27 cellular contexts compared by ENCODE assay signal in genomic region chr4:181991374-181991773, GRCh38.
"Had no signal": no experiment of that assay in that cellular context is flagged by ENCODE, and none has a peak within 500 bp of the region (broad histone marks: within the 10 kb centered on the region; RNA-seq: fewer than 3 reads in every experiment).

No MANE protein-coding gene starts in this region.

- H3K27me3 ChIP-seq: brain microvascular endothelial cell, gastroesophageal sphincter had no signal

- ATAC-seq: activated T-cell treated with anti-CD3 and anti-CD28 coated beads, Interleukin-2, amount 50 U/mL, for 72 hours; esophagus mucosa; gastroesophageal sphincter had no signal

- H3K4me1 Mint-ChIP-seq: activated CD4-positive, alpha-beta memory T cell treated with anti-CD3 and anti-CD28 coated beads, Interleukin-2, amount 10 ng/mL, durations not matched to agents 7 days and 5 days; activated CD4-positive, alpha-beta T cell treated with anti-CD3 and anti-CD28 coated beads, Interleukin-2, amount 10 ng/mL, durations not matched to agents 7 days and 5 days; central memory CD8-positive, alpha-beta T cell; endodermal cell had no signal

- H3K27ac ChIP-seq: brain microvascular endothelial cell, coronary artery, dorsolateral prefrontal cortex, gastroesophageal sphincter had no signal

- H3K36me3 Mint-ChIP-seq: activated naive CD8-positive, alpha-beta T cell had no signal

- DNase-seq: activated CD4-positive, alpha-beta memory T cell treated with anti-CD3 and anti-CD28 coated beads, Interleukin-2, amount 10 ng/mL, durations not matched to agents 7 days and 5 days; activated CD4-positive, alpha-beta T cell treated with anti-CD3 and anti-CD28 coated beads for 1 hour; activated CD4-positive, alpha-beta T cell treated with anti-CD3 and anti-CD28 coated beads for 4 hours; activated CD4-positive, alpha-beta T cell treated with anti-CD3 and anti-CD28 coated beads, Interleukin-2, amount 10 ng/mL, durations not matched to agents 7 days and 5 days; activated CD4-positive, alpha-beta T cell treated with anti-CD3 and anti-CD28 coated beads, Interleukin-2, amount 50 U/mL, for 4 hours; activated CD8-positive, alpha-beta memory T cell treated with anti-CD3 and anti-CD28 coated beads, Interleukin-2, amount 50 U/mL, for 48 hours; activated gamma-delta T cell treated with Interleukin-2 at 50 U/mL for 16 hours; activated naive CD4-positive, alpha-beta T cell treated with anti-CD3 and anti-CD28 coated beads, Interleukin-2, amount 50 U/mL, for 16 hours; activated naive CD4-positive, alpha-beta T cell treated with Interleukin-2 at 50 U/mL for 16 hours; activated T-cell treated with anti-CD3 and anti-CD28 coated beads for 4 hours; activated T-cell treated with anti-CD3 and anti-CD28 coated beads, Interleukin-2, amount 50 U/mL, for 24 hours; activated T-cell treated with anti-CD3 and anti-CD28 coated beads, Interleukin-2, amount 50 U/mL, for 72 hours; amniotic stem cell; anterior cingulate cortex; brain microvascular endothelial cell; dorsolateral prefrontal cortex; effector memory CD4-positive, alpha-beta T cell; endodermal cell; foreskin melanocyte; head of caudate nucleus; T-helper 2 cell had no signal

- H3K4me3 Mint-ChIP-seq: activated CD4-positive, alpha-beta memory T cell treated with anti-CD3 and anti-CD28 coated beads, Interleukin-2, amount 10 ng/mL, durations not matched to agents 7 days and 5 days; activated CD4-positive, alpha-beta T cell treated with anti-CD3 and anti-CD28 coated beads, Interleukin-2, amount 10 ng/mL, durations not matched to agents 7 days and 5 days; activated naive CD8-positive, alpha-beta T cell; activated T-cell treated with anti-CD3 and anti-CD28 coated beads, Interleukin-2, amount 50 U/mL, for 24 hours; activated T-cell treated with anti-CD3 and anti-CD28 coated beads, Interleukin-2, amount 50 U/mL, for 72 hours; central memory CD8-positive, alpha-beta T cell; dendritic cell treated with granulocyte-macrophage colony-stimulating factor and Interleukin-4, amounts not matched to agents 40 ng/mL and 50 ng/mL, for 4 days; endodermal cell had no signal

- H3K36me3 ChIP-seq: brain microvascular endothelial cell, gastroesophageal sphincter had no signal

- H3K4me3 ChIP-seq: coronary artery, dorsolateral prefrontal cortex, gastroesophageal sphincter had no signal

- H3K27ac Mint-ChIP-seq: activated CD4-positive, alpha-beta memory T cell treated with anti-CD3 and anti-CD28 coated beads, Interleukin-2, amount 10 ng/mL, durations not matched to agents 7 days and 5 days; activated CD4-positive, alpha-beta T cell treated with anti-CD3 and anti-CD28 coated beads, Interleukin-2, amount 10 ng/mL, durations not matched to agents 7 days and 5 days; activated naive CD8-positive, alpha-beta T cell; activated T-cell treated with anti-CD3 and anti-CD28 coated beads, Interleukin-2, amount 50 U/mL, for 24 hours; activated T-cell treated with anti-CD3 and anti-CD28 coated beads, Interleukin-2, amount 50 U/mL, for 72 hours; dendritic cell treated with granulocyte-macrophage colony-stimulating factor and Interleukin-4, amounts not matched to agents 40 ng/mL and 50 ng/mL, for 4 days; endodermal cell had no signal

- H3K9me3 ChIP-seq: gastroesophageal sphincter had no signal

- H3K4me1 ChIP-seq: gastroesophageal sphincter had no signal

- H3K27me3 Mint-ChIP-seq: activated CD4-positive, alpha-beta memory T cell treated with anti-CD3 and anti-CD28 coated beads, Interleukin-2, amount 10 ng/mL, durations not matched to agents 7 days and 5 days; activated CD4-positive, alpha-beta T cell treated with anti-CD3 and anti-CD28 coated beads, Interleukin-2, amount 10 ng/mL, durations not matched to agents 7 days and 5 days; activated T-cell treated with anti-CD3 and anti-CD28 coated beads, Interleukin-2, amount 50 U/mL, for 24 hours; central memory CD8-positive, alpha-beta T cell; dendritic cell treated with granulocyte-macrophage colony-stimulating factor and Interleukin-4, amounts not matched to agents 40 ng/mL and 50 ng/mL, for 4 days had no signal

- H3K9me3 Mint-ChIP-seq: activated CD4-positive, alpha-beta T cell treated with anti-CD3 and anti-CD28 coated beads, Interleukin-2, amount 10 ng/mL, durations not matched to agents 7 days and 5 days; activated T-cell treated with anti-CD3 and anti-CD28 coated beads, Interleukin-2, amount 50 U/mL, for 24 hours; dendritic cell treated with granulocyte-macrophage colony-stimulating factor and Interleukin-4, amounts not matched to agents 40 ng/mL and 50 ng/mL, for 4 days; endodermal cell had no signal
